Comparison of ENCODE assay signal across 30 cellular contexts in genomic region chr5:12114075-12114474, GRCh38.
"Had no signal": no experiment of that assay in that cellular context is flagged by ENCODE, and none has a peak within 500 bp of the region (broad histone marks: within the 10 kb centered on the region; RNA-seq: fewer than 3 reads in every experiment).

No MANE protein-coding gene starts in this region.

- H3K27me3 ChIP-seq: adrenal gland, ascending aorta, body of pancreas, brain microvascular endothelial cell, breast epithelium, cardiac muscle cell had no signal

- H3K36me3 ChIP-seq: adrenal gland, ascending aorta, brain microvascular endothelial cell, breast epithelium, cardiac muscle cell had no signal

- DNase-seq: activated effector memory CD4-positive, alpha-beta T cell treated with anti-CD3 and anti-CD28 coated beads, Interleukin-2, amount 50 U/mL, for 16 hours; activated effector memory CD4-positive, alpha-beta T cell treated with Interleukin-2 at 50 U/mL for 16 hours; activated gamma-delta T cell; activated gamma-delta T cell treated with Interleukin-2 at 50 U/mL for 16 hours; activated naive CD4-positive, alpha-beta T cell; activated naive CD4-positive, alpha-beta T cell treated with anti-CD3 and anti-CD28 coated beads for 36 hours; activated naive CD4-positive, alpha-beta T cell treated with anti-CD3 and anti-CD28 coated beads, Interleukin-2, amount 10 ng/mL, durations not matched to agents 7 days and 5 days; activated naive CD4-positive, alpha-beta T cell treated with anti-CD3 and anti-CD28 coated beads, Interleukin-2, amount 50 U/mL, for 16 hours; activated naive CD4-positive, alpha-beta T cell treated with Interleukin-2 at 50 U/mL for 16 hours; activated naive CD8-positive, alpha-beta T cell treated with anti-CD3 and anti-CD28 coated beads for 36 hours; activated naive CD8-positive, alpha-beta T cell treated with anti-CD3 and anti-CD28 coated beads, Interleukin-2, amount 10 ng/mL, durations not matched to agents 7 days and 5 days; activated naive CD8-positive, alpha-beta T cell treated with anti-CD3 and anti-CD28 coated beads, Interleukin-2, amount 50 U/mL, for 24 hours; activated T-cell treated with anti-CD3 and anti-CD28 coated beads, Interleukin-2, amount 50 U/mL, for 1 hour; activated T-cell treated with anti-CD3 and anti-CD28 coated beads, Interleukin-2, amount 50 U/mL, for 24 hours; activated T-cell treated with anti-CD3 and anti-CD28 coated beads, Interleukin-2, amount 50 U/mL, for 4 hours; activated T-cell treated with anti-CD3 and anti-CD28 coated beads, Interleukin-2, amount 50 U/mL, for 48 hours; activated T-cell treated with anti-CD3 and anti-CD28 coated beads, Interleukin-2, amount 50 U/mL, for 72 hours; adrenal gland; amniotic stem cell; amygdala; anterior cingulate cortex; aorta; body of pancreas; brain microvascular endothelial cell; caudate nucleus; central memory CD4-positive, alpha-beta T cell; cerebellar nuclear complex had no signal

- H3K27ac ChIP-seq: adrenal gland, ascending aorta, body of pancreas, brain microvascular endothelial cell, breast epithelium, cardiac muscle cell had no signal

- H3K9me3 ChIP-seq: adrenal gland, ascending aorta, body of pancreas, breast epithelium had no signal

- H3K4me3 ChIP-seq: adrenal gland, ascending aorta, body of pancreas, breast epithelium, cardiac muscle cell had no signal
